23 cellular contexts compared by ENCODE assay signal in genomic region chr1:58993403-58993802, GRCh38.
"Had no signal": no experiment of that assay in that cellular context is flagged by ENCODE, and none has a peak within 500 bp of the region (broad histone marks: within the 10 kb centered on the region; RNA-seq: fewer than 3 reads in every experiment).

No MANE protein-coding gene starts in this region.

- H2AFZ ChIP-seq: hepatocyte had no signal

- DNase-seq: dermis blood vessel endothelial cell; dorsolateral prefrontal cortex; effector CD4-positive, alpha-beta T cell; effector memory CD4-positive, alpha-beta T cell; foreskin keratinocyte; heart left ventricle; hypothalamus; immature natural killer cell; left cardiac atrium; left lung; left ventricle myocardium superior; lower lobe of right lung; mesenchymal stem cell; mucosa of descending colon; naive B cell had no signal

- H3K4me3 ChIP-seq: coronary artery, dorsolateral prefrontal cortex, esophagus muscularis mucosa, gastroesophageal sphincter, heart left ventricle, hepatocyte, left lung, lower lobe of right lung, mucosa of descending colon had no signal

- H3K27ac ChIP-seq: coronary artery, dorsolateral prefrontal cortex, esophagus muscularis mucosa, foreskin keratinocyte, gastroesophageal sphincter, heart left ventricle, hepatocyte, left lung, lower lobe of right lung had no signal

- H3K36me3 ChIP-seq: esophagus muscularis mucosa, gastroesophageal sphincter, heart left ventricle, left lung, lower lobe of right lung had no signal

- H3K27me3 ChIP-seq: dorsolateral prefrontal cortex, esophagus muscularis mucosa, foreskin keratinocyte, gastroesophageal sphincter, heart left ventricle, hepatocyte, left lung had no signal

- FAIRE-seq: colon, endothelial cell of umbilical vein, frontal cortex, keratinocyte had no signal

- H3K4me2 ChIP-seq: hepatocyte had no signal

- H3K4me1 ChIP-seq: foreskin keratinocyte, left lung, lower lobe of right lung had no signal

- ATAC-seq: foreskin keratinocyte, gastroesophageal sphincter, heart left ventricle, left cardiac atrium, left lung, left ventricle myocardium superior, lower lobe of right lung, mucosa of descending colon had no signal

- H3K9me3 ChIP-seq: esophagus muscularis mucosa, gastroesophageal sphincter, heart left ventricle, left lung, lower lobe of right lung, mucosa of descending colon had no signal
